In genomic region chr12:115833704-115834103, GRCh38 we compare ENCODE assay signal across 2 cellular contexts.
TF ChIP-seq lines count a peak whose summit lies in the region.

No MANE protein-coding gene starts in this region.

TF ChIP-seq in HepG2, 621 proteins besides CTCF, POLR2A, EP300 and RAD21:
- TF ChIP-seq ZNF329 (CRISPR knock-in tag; IDR thresholded peaks at IDR 0.05; ENCODE audit: low read depth) (peak; percentile 92), FOXM1 (CRISPR knock-in tag; IDR thresholded peaks at IDR 0.05) (no peak)
TF ChIP-seq in HepG2: peak in this region for 1.

TF ChIP-seq in K562, 482 proteins besides CTCF, POLR2A, EP300 and RAD21:
- no peak for TF ChIP-seq GTF2B (IDR thresholded peaks at IDR 0.05; ENCODE audit: extremely low read depth, insufficient read length)
- no peak for TF ChIP-seq RHOXF2B (CRISPR knock-in tag; conservative IDR thresholded peaks at IDR 0.05)
- TF ChIP-seq CBX3 (IDR thresholded peaks at IDR 0.05; ENCODE audit: borderline replicate concordance in 1 of 2, low read length in 2 of 2), result no peak
- peak; percentile 41 for TF ChIP-seq RBM25 (IDR thresholded peaks at IDR 0.05; ENCODE audit: low read depth, low read length, severe bottlenecking)
- TF ChIP-seq HIVEP1 (CRISPR knock-in tag; IDR thresholded peaks at IDR 0.05), result no peak
- no peak for TF ChIP-seq MYNN (IDR thresholded peaks at IDR 0.05)
- no peak for TF ChIP-seq MYNN (CRISPR knock-in tag; IDR thresholded peaks at IDR 0.05)
- TF ChIP-seq FOXK1 (CRISPR knock-in tag; IDR thresholded peaks at IDR 0.05; ENCODE audit: borderline replicate concordance), result no peak
- TF ChIP-seq ZNF121 (CRISPR knock-in tag; conservative IDR thresholded peaks at IDR 0.05), result no peak
